Comparison of ENCODE assay signal across 24 cellular contexts in genomic region chr5:171523781-171524180, GRCh38.
"Had no signal": no experiment of that assay in that cellular context is flagged by ENCODE, and none has a peak within 500 bp of the region (broad histone marks: within the 10 kb centered on the region; RNA-seq: fewer than 3 reads in every experiment).

No MANE protein-coding gene starts in this region.

- H3K4me3 ChIP-seq: cardiac muscle cell, lower lobe of right lung, mucosa of descending colon, spleen, tibial nerve had no signal

- DNase-seq: activated CD4-positive, alpha-beta T cell treated with anti-CD3 and anti-CD28 coated beads for 1 hour; activated CD4-positive, alpha-beta T cell treated with anti-CD3 and anti-CD28 coated beads, Interleukin-2, amount 50 U/mL, for 4 hours; activated CD8-positive, alpha-beta memory T cell treated with anti-CD3 and anti-CD28 coated beads for 24 hours; activated CD8-positive, alpha-beta memory T cell treated with anti-CD3 and anti-CD28 coated beads, Interleukin-2, amount 50 U/mL, for 4 hours; activated naive CD4-positive, alpha-beta T cell treated with Interleukin-2 at 50 U/mL for 16 hours; activated naive CD8-positive, alpha-beta T cell treated with anti-CD3 and anti-CD28 coated beads, Interleukin-2, amount 10 ng/mL, durations not matched to agents 7 days and 5 days; activated T-cell treated with anti-CD3 and anti-CD28 coated beads, Interleukin-2, amount 50 U/mL, for 24 hours; amniotic stem cell; effector CD4-positive, alpha-beta T cell; erythroblast; immature natural killer cell; lower lobe of right lung; mesendoderm; mucosa of descending colon; stimulated activated CD4-positive, alpha-beta T cell treated with anti-CD3 and anti-CD28 coated beads, Interleukin-4, amount 100 ng/mL, for 1 hour; T-helper 9 cell had no signal

- H3K36me3 ChIP-seq: cardiac muscle cell, lower lobe of right lung, spleen, tibial nerve had no signal

- H3K27ac Mint-ChIP-seq: activated naive CD8-positive, alpha-beta T cell treated with anti-CD3 and anti-CD28 coated beads, Interleukin-2, amount 10 ng/mL, durations not matched to agents 7 days and 5 days; activated T-cell treated with anti-CD3 and anti-CD28 coated beads, Interleukin-2, amount 50 U/mL, for 24 hours; activated T-helper 17 cell treated with anti-CD3 and anti-CD28 coated beads, Interleukin-2, amount 50 U/mL, for 72 hours; dendritic cell treated with granulocyte-macrophage colony-stimulating factor and Interleukin-4, amounts not matched to agents 40 ng/mL and 50 ng/mL, for 4 days; immature natural killer cell; stimulated activated naive CD8-positive, alpha-beta T cell treated with anti-CD3 and anti-CD28 coated beads, Interleukin-15, Interleukin-2, amounts not matched to agents 100 ng/mL and 50 ng/mL, for 24 hours had no signal

- H3K4me1 Mint-ChIP-seq: activated naive CD8-positive, alpha-beta T cell treated with anti-CD3 and anti-CD28 coated beads, Interleukin-2, amount 10 ng/mL, durations not matched to agents 7 days and 5 days; immature natural killer cell had no signal

- H3K4me3 Mint-ChIP-seq: activated naive CD8-positive, alpha-beta T cell treated with anti-CD3 and anti-CD28 coated beads, Interleukin-2, amount 10 ng/mL, durations not matched to agents 7 days and 5 days; activated T-cell treated with anti-CD3 and anti-CD28 coated beads, Interleukin-2, amount 50 U/mL, for 24 hours; activated T-helper 17 cell treated with anti-CD3 and anti-CD28 coated beads, Interleukin-2, amount 50 U/mL, for 72 hours; dendritic cell treated with granulocyte-macrophage colony-stimulating factor and Interleukin-4, amounts not matched to agents 40 ng/mL and 50 ng/mL, for 4 days; immature natural killer cell; neural crest cell; stimulated activated naive CD8-positive, alpha-beta T cell treated with anti-CD3 and anti-CD28 coated beads, Interleukin-15, Interleukin-2, amounts not matched to agents 100 ng/mL and 50 ng/mL, for 24 hours had no signal

- H3K9me3 Mint-ChIP-seq: activated naive CD8-positive, alpha-beta T cell treated with anti-CD3 and anti-CD28 coated beads, Interleukin-2, amount 10 ng/mL, durations not matched to agents 7 days and 5 days; activated T-cell treated with anti-CD3 and anti-CD28 coated beads, Interleukin-2, amount 50 U/mL, for 24 hours; activated T-helper 17 cell treated with anti-CD3 and anti-CD28 coated beads, Interleukin-2, amount 50 U/mL, for 72 hours; dendritic cell treated with granulocyte-macrophage colony-stimulating factor and Interleukin-4, amounts not matched to agents 40 ng/mL and 50 ng/mL, for 4 days; neural crest cell; stimulated activated naive CD8-positive, alpha-beta T cell treated with anti-CD3 and anti-CD28 coated beads, Interleukin-15, Interleukin-2, amounts not matched to agents 100 ng/mL and 50 ng/mL, for 24 hours had no signal

- H3K9me3 ChIP-seq: lower lobe of right lung, mucosa of descending colon, spleen, tibial nerve had no signal

- H3K27me3 Mint-ChIP-seq: activated naive CD8-positive, alpha-beta T cell treated with anti-CD3 and anti-CD28 coated beads, Interleukin-2, amount 10 ng/mL, durations not matched to agents 7 days and 5 days; dendritic cell treated with granulocyte-macrophage colony-stimulating factor and Interleukin-4, amounts not matched to agents 40 ng/mL and 50 ng/mL, for 4 days had no signal

- H3K27ac ChIP-seq: cardiac muscle cell, lower lobe of right lung, spleen had no signal

- H3K36me3 Mint-ChIP-seq: activated naive CD8-positive, alpha-beta T cell treated with anti-CD3 and anti-CD28 coated beads, Interleukin-2, amount 10 ng/mL, durations not matched to agents 7 days and 5 days; immature natural killer cell had no signal

- ATAC-seq: activated T-helper 17 cell treated with anti-CD3 and anti-CD28 coated beads, Interleukin-2, amount 50 U/mL, for 72 hours; left lobe of liver; lower lobe of right lung; mucosa of descending colon had no signal

- H3K27me3 ChIP-seq: cardiac muscle cell, spleen, tibial nerve had no signal
